20 cellular contexts compared by ENCODE assay signal in the genomic region with DNA sequence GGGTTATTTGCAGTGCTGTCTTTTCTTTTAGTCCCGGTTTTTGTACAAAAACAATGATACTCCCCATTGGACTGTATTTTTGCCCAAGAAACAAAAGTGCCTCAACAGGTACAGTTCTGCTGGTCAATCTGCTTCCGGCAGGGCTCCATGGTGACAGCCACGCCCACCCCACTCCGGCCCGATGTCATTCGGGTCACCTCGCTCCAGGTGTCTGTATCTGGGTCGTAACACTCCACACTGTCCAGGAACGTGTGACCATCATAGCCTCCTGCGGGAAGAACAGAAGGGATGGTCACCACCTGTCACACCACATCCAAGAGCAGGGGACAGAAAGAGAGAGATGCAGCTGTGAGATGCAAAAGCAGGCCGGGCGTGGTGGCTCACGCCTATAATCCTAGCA. TPM values are rescaled to one million over a fixed set of nuclear protein-coding genes. Genes with fewer than 3 reads are reported as not detected.
"Had no signal": no experiment of that assay in that cellular context is flagged by ENCODE, and none has a peak within 500 bp of the region (broad histone marks: within the 10 kb centered on the region; RNA-seq: fewer than 3 reads in every experiment).

No MANE protein-coding gene starts in this region.

- H3K36me3 ChIP-seq: uterus had no signal

- H3K4me1 ChIP-seq: colonic mucosa, sigmoid colon, uterus had no signal

- H3K27ac Mint-ChIP-seq: natural killer cell treated with Interleukin-12 subunit alpha and Interleukin-12 subunit beta and Interleukin-15 and Interleukin-18, amount 100 ng/mL, for 72 hours had no signal

- H3K36me3 Mint-ChIP-seq: natural killer cell treated with Interleukin-12 subunit alpha and Interleukin-12 subunit beta and Interleukin-15 and Interleukin-18, amount 100 ng/mL, for 72 hours had no signal

- ATAC-seq: gastrocnemius medialis; left lobe of liver; mucosa of descending colon; natural killer cell treated with Interleukin-12 subunit alpha and Interleukin-12 subunit beta and Interleukin-15 and Interleukin-18, amount 100 ng/mL, for 72 hours; stimulated activated naive CD8-positive, alpha-beta T cell treated with anti-CD3 and anti-CD28 coated beads, Interleukin-15, Interleukin-2, amounts not matched to agents 100 U/mL and 50 U/mL, for 24 hours had no signal

- DNase-seq: cerebellar nuclear complex; colonic mucosa; effector memory CD4-positive, alpha-beta T cell; gastrocnemius medialis; islet precursor cell; mammary epithelial cell; mucosa of descending colon; sigmoid colon; stimulated activated CD4-positive, alpha-beta T cell treated with anti-CD3 and anti-CD28 coated beads, Interleukin-12 subunit alpha, Interleukin-12 subunit beta, amount 100 ng/mL, for 4 hours; stimulated activated naive CD8-positive, alpha-beta T cell treated with anti-CD3 and anti-CD28 coated beads, Interleukin-15, Interleukin-2, amounts not matched to agents 100 U/mL and 50 U/mL, for 24 hours; tibial artery; upper lobe of left lung; uterus had no signal

- H3K4me3 Mint-ChIP-seq: natural killer cell treated with Interleukin-12 subunit alpha and Interleukin-12 subunit beta and Interleukin-15 and Interleukin-18, amount 100 ng/mL, for 72 hours had no signal

- FAIRE-seq: endometrium had no signal

- H3K9me3 Mint-ChIP-seq: natural killer cell treated with Interleukin-12 subunit alpha and Interleukin-12 subunit beta and Interleukin-15 and Interleukin-18, amount 100 ng/mL, for 72 hours had no signal

- H3K4me3 ChIP-seq: colonic mucosa, esophagus muscularis mucosa, gastrocnemius medialis, mucosa of descending colon, sigmoid colon, skin epidermis, tibial artery, upper lobe of left lung, uterus had no signal

- H3K27me3 ChIP-seq: colonic mucosa, esophagus muscularis mucosa, gastrocnemius medialis, sigmoid colon, tibial artery, upper lobe of left lung, uterus had no signal

- H3K27me3 Mint-ChIP-seq: natural killer cell treated with Interleukin-12 subunit alpha and Interleukin-12 subunit beta and Interleukin-15 and Interleukin-18, amount 100 ng/mL, for 72 hours had no signal

- H3K9me3 ChIP-seq: colonic mucosa, esophagus muscularis mucosa, gastrocnemius medialis, mucosa of descending colon, sigmoid colon, tibial artery, upper lobe of left lung, uterus had no signal

- H3K27ac ChIP-seq: colonic mucosa, epithelial cell of prostate, esophagus muscularis mucosa, sigmoid colon, tibial artery, upper lobe of left lung, uterus had no signal

RNA-seq across cellular contexts. Expression of a gene that starts 30.7 kb away (rescaled TPM):
- total RNA-seq: colonic mucosa, esophagus muscularis mucosa, gastrocnemius medialis, pulmonary artery endothelial cell, sigmoid colon had no signal
